22 cellular contexts compared by ENCODE assay signal in genomic region chrX:101009086-101009485, GRCh38. TPM values are rescaled to one million over a fixed set of nuclear protein-coding genes. Genes with fewer than 3 reads are reported as not detected.
"Had no signal": no experiment of that assay in that cellular context is flagged by ENCODE, and none has a peak within 500 bp of the region (broad histone marks: within the 10 kb centered on the region; RNA-seq: fewer than 3 reads in every experiment).

No MANE protein-coding gene starts in this region.

- FAIRE-seq: TTC549 had no signal

- DNase-seq: activated CD4-positive, alpha-beta T cell treated with anti-CD3 and anti-CD28 coated beads for 36 hours; activated CD4-positive, alpha-beta T cell treated with anti-CD3 and anti-CD28 coated beads, Interleukin-2, amount 50 U/mL, for 48 hours; activated T-cell treated with anti-CD3 and anti-CD28 coated beads for 4 hours; amygdala; central memory CD4-positive, alpha-beta T cell; colonic mucosa; erythroblast; foreskin keratinocyte; glutamatergic neuron; hippocampal formation; islet precursor cell; sigmoid colon; stimulated activated CD8-positive, alpha-beta memory T cell treated with anti-CD3 and anti-CD28 coated beads, Interleukin-4, amount 100 ng/mL, for 48 hours; stimulated activated naive CD4-positive, alpha-beta T cell; upper lobe of right lung had no signal

- H3K9me3 ChIP-seq: colonic mucosa, sigmoid colon, upper lobe of right lung had no signal

- H3K9me3 Mint-ChIP-seq: T-helper 2 cell treated with Interferon-gamma antibody and Interleukin-4, amounts not matched to agents 5 μg/mL and 100 μg/mL, for 36 hours; WTC11 had no signal

- H3K27me3 Mint-ChIP-seq: activated CD4-positive, alpha-beta T cell treated with anti-CD3 and anti-CD28 coated beads for 36 hours; activated naive CD8-positive, alpha-beta T cell; brain had no signal

- H3K27ac ChIP-seq: colonic mucosa, foreskin keratinocyte, sigmoid colon, upper lobe of right lung had no signal

- H3K4me3 ChIP-seq: colonic mucosa, lung, sigmoid colon, upper lobe of right lung had no signal

- H3K4me1 Mint-ChIP-seq: activated CD4-positive, alpha-beta T cell treated with anti-CD3 and anti-CD28 coated beads for 36 hours; brain; nephron; WTC11 had no signal

- H3K4me1 ChIP-seq: colonic mucosa, foreskin keratinocyte, sigmoid colon, upper lobe of right lung had no signal

- H3K4me3 Mint-ChIP-seq: activated CD4-positive, alpha-beta T cell treated with anti-CD3 and anti-CD28 coated beads for 36 hours; activated naive CD8-positive, alpha-beta T cell; brain; nephron; T-helper 2 cell treated with Interferon-gamma antibody and Interleukin-4, amounts not matched to agents 5 μg/mL and 100 μg/mL, for 36 hours; WTC11 had no signal

- ATAC-seq: activated CD4-positive, alpha-beta T cell treated with anti-CD3 and anti-CD28 coated beads for 36 hours; foreskin keratinocyte; upper lobe of right lung; WTC11 had no signal

- H3K27ac Mint-ChIP-seq: activated CD4-positive, alpha-beta T cell treated with anti-CD3 and anti-CD28 coated beads for 36 hours; activated naive CD8-positive, alpha-beta T cell; brain; nephron; T-helper 2 cell treated with Interferon-gamma antibody and Interleukin-4, amounts not matched to agents 5 μg/mL and 100 μg/mL, for 36 hours; WTC11 had no signal

RNA-seq across cellular contexts. Expression of gene ARL13A, which starts 39.6 kb away (rescaled TPM):
- total RNA-seq: activated CD4-positive, alpha-beta T cell treated with anti-CD3 and anti-CD28 coated beads for 36 hours; colonic mucosa; foreskin keratinocyte; lung; sigmoid colon; upper lobe of right lung; WTC11 had no signal
- polyA plus RNA-seq: foreskin keratinocyte, lung, sigmoid colon had no signal
